Comparison of ENCODE assay signal across 8 cellular contexts in genomic region chr9:121545875-121546423, GRCh38. TPM values are rescaled to one million over a fixed set of nuclear protein-coding genes. Genes with fewer than 3 reads are reported as not detected.
DNase-seq lines count a peak whose midpoint lies in the region; ATAC-seq and TF ChIP-seq lines count a peak whose summit lies in the region.

No MANE protein-coding gene starts in this region.

- H4K20me1 ChIP-seq in Karpas-422 (ENCODE audit: insufficient read depth, low read depth, low read length): no peaks in the 10 kb centered on the region

- no peak overlapping the region for H3K4me2 ChIP-seq in Karpas-422 (ENCODE audit: low read depth, low read length, poor library complexity, severe bottlenecking)

- no peaks in the 10 kb centered on the region for H3K27me3 ChIP-seq in Karpas-422 (ENCODE audit: low read length)
- no peaks in the 10 kb centered on the region for H3K27me3 ChIP-seq in Peyer's patch

- no peak overlapping the region for H3K9ac ChIP-seq in Karpas-422 (ENCODE audit: low read length)

- peak; percentile 91 for ATAC-seq in GM21515 (IDR thresholded peaks at IDR 0.05; ENCODE audit: unreplicated experiment)

- no peaks in the 10 kb centered on the region for H3K9me3 ChIP-seq in Karpas-422 (ENCODE audit: low read length)
- H3K9me3 ChIP-seq in Peyer's patch: no peaks in the 10 kb centered on the region

- H2AFZ ChIP-seq in Karpas-422 (ENCODE audit: low read length): no peak overlapping the region

- H3K27ac ChIP-seq in Karpas-422 (ENCODE audit: low read length) (no peak overlapping the region), Peyer's patch (no peak overlapping the region)

- H3K4me1 ChIP-seq in Karpas-422 (ENCODE audit: low read length): peaks cover 3% of the 10 kb centered on the region
- peaks cover 0 to 21% (median 3%) of the 10 kb centered on the region in 4 donors for H3K4me1 ChIP-seq in Peyer's patch

- TF ChIP-seq CTCF in Peyer's patch (IDR thresholded peaks at IDR 0.05) (peak; percentile 56 to 92 (median 86)), foreskin fibroblast (IDR thresholded peaks at IDR 0.05; ENCODE audit: low read depth, low read length) (peak; percentile 97)

- TF ChIP-seq POLR2A in Peyer's patch (IDR thresholded peaks at IDR 0.05): peak in 1 of 2 donors; percentile 19

- H3K4me3 ChIP-seq in Karpas-422 (ENCODE audit: low read length) (no peak overlapping the region), Peyer's patch (peak overlapping the region in 1 of 4 donors; percentile 29), foreskin fibroblast (ENCODE audit: low read depth in 1 of 2, low read length in 2 of 2) (peak overlapping the region in 1 of 2 donors; percentile 31)

- H3K79me2 ChIP-seq in Karpas-422 (ENCODE audit: low read length): no peaks in the 10 kb centered on the region

- H3K36me3 ChIP-seq in Karpas-422 (ENCODE audit: insufficient read depth, low read length) (no peaks in the 10 kb centered on the region), Peyer's patch (no peaks in the 10 kb centered on the region)

- no peaks in the 10 kb centered on the region for H3K9me2 ChIP-seq in Karpas-422 (replicated peaks; ENCODE audit: insufficient read depth, low read length)

- DNase-seq in COR-L47 (lab: John Stamatoyannopoulos, UW): peak; percentile 90
- peak; percentile 91 for DNase-seq in Karpas-422
- DNase-seq in Peyer's patch: peak; percentile 69 to 94 (median 92)
- DNase-seq in activated T-helper 1 cell treated with anti-CD3 and anti-CD28 coated beads, Interleukin-2, amount 50 U/mL, for 16 hours (ENCODE audit: low read depth in 1 of 2, low spot score in 1 of 2): peak; percentile 29 to 35
- DNase-seq in foreskin fibroblast: peak; percentile 91 to 98
- peak; percentile 85 for DNase-seq in occipital lobe (lab: John Stamatoyannopoulos, UW)
- DNase-seq in superior temporal gyrus (ENCODE audit: extremely low spot score): peak; percentile 91

RNA-seq across cellular contexts. Expression of gene GGTA1, which starts 46.3 kb away (rescaled TPM):
- total RNA-seq in Karpas-422 (2014; rRNA removed; shearing (Covaris generic); ENCODE audit: low replicate concordance): not detected in 2 replicates
- total RNA-seq in Peyer's patch: 10 to 100 TPM in 1 of 4 donors, 1 to 10 TPM in 2, under 1 TPM in 1; 0.88 to 12.4 (median 2.6) TPM
- 2.3 TPM for total RNA-seq in occipital lobe

Comparison
In these comparisons a context has a peak if more than half of its experiments do, and no peak if none do; other contexts are left out.
1. DNase-seq: peak in every context shown above with its lines; median percentile 94 in foreskin fibroblast; 92 in Peyer's patch; 91 in Karpas-422; 91 in superior temporal gyrus; 90 in COR-L47; 85 in occipital lobe; 32 in activated T-helper 1 cell treated with anti-CD3 and anti-CD28 coated beads, Interleukin-2, amount 50 U/mL, for 16 hours.